In genomic region chrX:129780441-129781105, GRCh38 we compare ENCODE assay signal across 11 cellular contexts. TPM values are rescaled to one million over a fixed set of nuclear protein-coding genes. Genes with fewer than 3 reads are reported as not detected.
A peak's percentile ranks its signal among the peaks of the same experiment; 100 is the strongest.
DNase-seq lines count a peak whose midpoint lies in the region; ATAC-seq and TF ChIP-seq lines count a peak whose summit lies in the region.
"Had no signal": no experiment of that assay in that cellular context is flagged by ENCODE, and none has a peak within 500 bp of the region (broad histone marks: within the 10 kb centered on the region; RNA-seq: fewer than 3 reads in every experiment).

No MANE protein-coding gene starts in this region.

- H3K9me3 Mint-ChIP-seq in activated naive CD4-positive, alpha-beta T cell treated with anti-CD3 and anti-CD28 coated beads, Interleukin-2, amount 50 U/mL, for 72 hours: no peaks in the 10 kb centered on the region
- no peaks in the 10 kb centered on the region for H3K9me3 Mint-ChIP-seq in naive thymus-derived CD4-positive, alpha-beta T cell

- peaks cover 72 to 85% (median 82%) of the 10 kb centered on the region in 10 experiments for H3K4me1 ChIP-seq in BLaER1 treated with 17β-estradiol and CSF1 and Interleukin-3, amounts not matched to agents 10 nM and 100 nM
- peaks cover 39 to 55% of the 10 kb centered on the region in 2 donors for H3K4me1 ChIP-seq in naive thymus-derived CD4-positive, alpha-beta T cell (ENCODE audit: control insufficient read depth in 2 of 2, insufficient read depth in 2 of 2, low read length in 2 of 2)

- no peaks in the 10 kb centered on the region for H3K27me3 Mint-ChIP-seq in naive thymus-derived CD4-positive, alpha-beta T cell

- DNase-seq in activated naive CD4-positive, alpha-beta T cell treated with anti-CD3 and anti-CD28 coated beads, Interleukin-2, amount 50 U/mL, for 72 hours (ENCODE audit: low spot score in 2 of 2): no peak
- DNase-seq in naive thymus-derived CD4-positive, alpha-beta T cell: no peak
- DNase-seq in retina: no peak
- DNase-seq in GM20000 (ENCODE audit: low spot score): no peak
- DNase-seq in stimulated activated CD8-positive, alpha-beta memory T cell treated with anti-CD3 and anti-CD28 coated beads, Interleukin-4, amount 100 ng/mL, for 48 hours: no peak
- DNase-seq: COR-L47, islet precursor cell, NCI-H2227 treated with DMSO at 0.1 percent for 48 hours had no signal

- H3K9me3 ChIP-seq in BLaER1 treated with 17β-estradiol and CSF1 and Interleukin-3, amounts not matched to agents 10 nM and 100 nM (replicated peaks in 1 of 11): peaks cover 0 to 6% (median 0%) of the 10 kb centered on the region in 11 experiments; a peak in 2 of 22 replicates
- H3K9me3 ChIP-seq in naive thymus-derived CD4-positive, alpha-beta T cell (ENCODE audit: control insufficient read depth in 2 of 3, low read length in 3 of 3): no peaks in the 10 kb centered on the region

- H3K4me3 ChIP-seq in BLaER1 treated with 17β-estradiol and CSF1 and Interleukin-3, amounts not matched to agents 10 nM and 100 nM: peak overlapping the region; percentile 59 to 80 (median 72)
- peak overlapping the region; percentile 72 for H3K4me3 ChIP-seq in GM12875 (ENCODE audit: low read depth, low read length)
- H3K4me3 ChIP-seq in naive thymus-derived CD4-positive, alpha-beta T cell (ENCODE audit: low read length): peak overlapping the region; percentile 93

- H3K36me3 Mint-ChIP-seq in activated naive CD4-positive, alpha-beta T cell treated with anti-CD3 and anti-CD28 coated beads, Interleukin-2, amount 50 U/mL, for 72 hours: peaks cover 34 to 41% of the 10 kb centered on the region in 2 donors
- H3K36me3 Mint-ChIP-seq in naive thymus-derived CD4-positive, alpha-beta T cell: peaks cover under 1 to 56% (median 9%) of the 10 kb centered on the region in 5 donors

- intact Hi-C loops in naive thymus-derived CD4-positive, alpha-beta T cell (cut with micrococcal nuclease): loop anchor here (1.0 to 5.0 kb wide), 12 partner anchors 11 to 307 kb away; partner anchors contain the start of genes UTP14A (in 1 of the 2) and ZDHHC9 (in 1 of the 2)

- CTCF ChIA-PET in naive thymus-derived CD4-positive, alpha-beta T cell (lab: Charles Lee): interaction anchor here (1.0 to 2.3 kb wide), 7 partner anchors 9 to 55 kb away, joined by 3 to 8 read pairs (median 5); no protein-coding TSS in a partner anchor

- peaks cover 39 to 43% (median 42%) of the 10 kb centered on the region in 11 experiments; a peak in 21 of 22 replicates for H4K20me1 ChIP-seq in BLaER1 treated with 17β-estradiol and CSF1 and Interleukin-3, amounts not matched to agents 10 nM and 100 nM

- peak overlapping the region; percentile 74 to 93 (median 81) for H3K9ac ChIP-seq in BLaER1 treated with 17β-estradiol and CSF1 and Interleukin-3, amounts not matched to agents 10 nM and 100 nM

- H3K4me1 Mint-ChIP-seq in naive thymus-derived CD4-positive, alpha-beta T cell: peaks cover 22 to 73% (median 56%) of the 10 kb centered on the region in 7 donors

- peaks cover 19 to 41% (median 32%) of the 10 kb centered on the region in 11 experiments; a peak in 20 of 22 replicates for H3K36me3 ChIP-seq in BLaER1 treated with 17β-estradiol and CSF1 and Interleukin-3, amounts not matched to agents 10 nM and 100 nM
- peaks cover 7 to 14% (median 8%) of the 10 kb centered on the region in 3 experiments for H3K36me3 ChIP-seq in naive thymus-derived CD4-positive, alpha-beta T cell (ENCODE audit: control insufficient read depth in 2 of 3, insufficient read depth in 3 of 3, low read length in 3 of 3)

- TF ChIP-seq CTCF in GM12875 (IDR thresholded peaks at IDR 0.05; ENCODE audit: borderline replicate concordance, insufficient read depth, low read depth, low read length): no peak
- no peak for TF ChIP-seq CTCF in GM20000 (IDR thresholded peaks at IDR 0.05; ENCODE audit: extremely low read depth, missing control alignments)

- H3K4me3 Mint-ChIP-seq in naive thymus-derived CD4-positive, alpha-beta T cell: peak overlapping the region; percentile 79 to 98 (median 92)

- POLR2A ChIA-PET in naive thymus-derived CD4-positive, alpha-beta T cell (lab: Charles Lee): interaction anchor here (1.0 to 12.3 kb wide), 9 partner anchors 8 to 103 kb away, joined by 3 to 191 read pairs (median 5); partner anchors contain the start of gene XPNPEP2

- H3K27ac ChIP-seq in BLaER1 treated with 17β-estradiol and CSF1 and Interleukin-3, amounts not matched to agents 10 nM and 100 nM: peak overlapping the region; percentile 54 to 95 (median 90)
- peak overlapping the region; percentile 89 for H3K27ac ChIP-seq in naive thymus-derived CD4-positive, alpha-beta T cell (ENCODE audit: low read depth, low read length)

- ATAC-seq in activated naive CD4-positive, alpha-beta T cell treated with anti-CD3 and anti-CD28 coated beads, Interleukin-2, amount 50 U/mL, for 72 hours: no peak
- no peak for ATAC-seq in naive thymus-derived CD4-positive, alpha-beta T cell
- no peak for ATAC-seq in HG03095 (IDR thresholded peaks at IDR 0.05; ENCODE audit: unreplicated experiment)

- peak overlapping the region; percentile 92 to 94 for H3K27ac Mint-ChIP-seq in activated naive CD4-positive, alpha-beta T cell treated with anti-CD3 and anti-CD28 coated beads, Interleukin-2, amount 50 U/mL, for 72 hours
- peak overlapping the region; percentile 81 to 97 (median 93) for H3K27ac Mint-ChIP-seq in naive thymus-derived CD4-positive, alpha-beta T cell

- peaks cover 37 to 95% (median 85%) of the 10 kb centered on the region in 11 experiments for H3K27me3 ChIP-seq in BLaER1 treated with 17β-estradiol and CSF1 and Interleukin-3, amounts not matched to agents 10 nM and 100 nM
- H3K27me3 ChIP-seq in naive thymus-derived CD4-positive, alpha-beta T cell (ENCODE audit: control insufficient read depth in 2 of 2, insufficient read depth in 2 of 2, low read length in 2 of 2): no peaks in the 10 kb centered on the region

- peak overlapping the region; percentile 79 to 98 (median 85) for H3K4me2 ChIP-seq in BLaER1 treated with 17β-estradiol and CSF1 and Interleukin-3, amounts not matched to agents 10 nM and 100 nM

RNA-seq across cellular contexts. Expression of gene SASH3, which starts 0.8 kb away (rescaled TPM):
- total RNA-seq in activated naive CD4-positive, alpha-beta T cell treated with anti-CD3 and anti-CD28 coated beads, Interleukin-2, amount 50 U/mL, for 72 hours: 100 to 1,000 TPM in 1 of 2 donors, 10 to 100 TPM in 1; 82.7 to 114 TPM
- total RNA-seq in naive thymus-derived CD4-positive, alpha-beta T cell: 100 to 1,000 TPM in 4 of 5 experiments, 10 to 100 TPM in 1; 71.8 to 262 (median 156) TPM
- 100 to 1,000 TPM in 1 of 2 donors, 10 to 100 TPM in 1; 85.3 to 209 TPM for polyA plus RNA-seq in naive thymus-derived CD4-positive, alpha-beta T cell

RNA-seq across cellular contexts. Expression of gene XPNPEP2, which starts 41.8 kb away (rescaled TPM):
- total RNA-seq in activated naive CD4-positive, alpha-beta T cell treated with anti-CD3 and anti-CD28 coated beads, Interleukin-2, amount 50 U/mL, for 72 hours: under 1 TPM in 1 of 2 donors, not detected in 1; 0.21 TPM
- total RNA-seq in naive thymus-derived CD4-positive, alpha-beta T cell: under 1 TPM in 3 of 5 experiments, not detected in 2; 0.13 to 0.82 (median 0.29) TPM
- polyA plus RNA-seq in naive thymus-derived CD4-positive, alpha-beta T cell: not detected
